ENCODE assay signal across 2 cellular contexts in the genomic region with DNA sequence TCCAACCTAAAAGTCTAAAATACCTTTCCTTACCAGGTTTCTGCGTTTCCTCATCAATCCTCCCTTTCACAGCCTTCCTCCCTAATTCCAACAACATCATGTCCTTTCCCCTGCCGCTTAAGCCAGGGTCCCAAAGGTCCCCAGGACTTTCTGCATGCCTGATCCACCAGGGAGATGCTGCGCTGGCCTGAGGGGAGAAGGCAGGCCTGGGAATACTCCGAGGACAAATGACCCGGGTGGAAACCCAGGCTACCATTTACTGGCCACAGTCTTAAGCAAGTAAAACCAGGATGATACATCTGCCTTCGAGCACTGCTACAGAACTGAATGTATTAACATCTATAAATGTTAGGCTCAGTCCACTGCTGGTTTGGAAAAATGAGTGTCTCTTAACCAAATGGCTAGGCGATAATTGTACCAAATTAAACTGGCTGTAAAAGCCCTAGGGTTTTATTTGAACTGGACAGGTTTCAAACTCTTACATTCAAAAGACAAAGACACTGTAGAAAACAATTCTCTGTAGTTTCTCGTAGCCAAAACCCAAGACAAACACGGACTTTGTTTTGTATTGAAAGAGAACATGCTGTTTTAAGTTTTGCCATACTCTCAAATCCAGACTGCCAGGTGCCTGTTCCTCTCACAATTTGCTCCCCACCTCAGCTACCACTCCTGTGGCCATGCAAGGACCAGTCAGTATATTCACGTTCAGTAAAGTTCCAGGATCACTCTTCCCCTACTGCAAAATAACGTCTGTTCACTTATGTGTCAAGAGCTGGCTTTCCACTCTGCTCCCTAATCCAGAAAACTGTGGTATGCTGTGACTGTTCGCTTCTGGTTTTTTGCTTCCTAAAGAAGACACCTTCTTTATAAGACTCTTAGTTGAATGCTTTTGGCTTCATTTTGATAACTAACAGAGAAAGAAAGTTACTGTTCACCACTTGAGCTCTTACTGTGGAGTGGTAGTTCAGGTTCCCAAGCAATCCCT.
TF ChIP-seq lines count a peak whose summit lies in the region.

No MANE protein-coding gene starts in this region.

TF ChIP-seq in SK-N-SH, 30 proteins besides CTCF, POLR2A, EP300 and RAD21 (continued from another document):
- no peak for TF ChIP-seq MEF2A (IDR thresholded peaks at IDR 0.05; ENCODE audit: borderline replicate concordance, low read depth)

TF ChIP-seq in SK-N-SH treated with all-trans-retinoic acid at 6 μM for 48 hours, 23 proteins besides CTCF, POLR2A, EP300 and RAD21 (continued from another document):
- TF ChIP-seq, protein P1, sequence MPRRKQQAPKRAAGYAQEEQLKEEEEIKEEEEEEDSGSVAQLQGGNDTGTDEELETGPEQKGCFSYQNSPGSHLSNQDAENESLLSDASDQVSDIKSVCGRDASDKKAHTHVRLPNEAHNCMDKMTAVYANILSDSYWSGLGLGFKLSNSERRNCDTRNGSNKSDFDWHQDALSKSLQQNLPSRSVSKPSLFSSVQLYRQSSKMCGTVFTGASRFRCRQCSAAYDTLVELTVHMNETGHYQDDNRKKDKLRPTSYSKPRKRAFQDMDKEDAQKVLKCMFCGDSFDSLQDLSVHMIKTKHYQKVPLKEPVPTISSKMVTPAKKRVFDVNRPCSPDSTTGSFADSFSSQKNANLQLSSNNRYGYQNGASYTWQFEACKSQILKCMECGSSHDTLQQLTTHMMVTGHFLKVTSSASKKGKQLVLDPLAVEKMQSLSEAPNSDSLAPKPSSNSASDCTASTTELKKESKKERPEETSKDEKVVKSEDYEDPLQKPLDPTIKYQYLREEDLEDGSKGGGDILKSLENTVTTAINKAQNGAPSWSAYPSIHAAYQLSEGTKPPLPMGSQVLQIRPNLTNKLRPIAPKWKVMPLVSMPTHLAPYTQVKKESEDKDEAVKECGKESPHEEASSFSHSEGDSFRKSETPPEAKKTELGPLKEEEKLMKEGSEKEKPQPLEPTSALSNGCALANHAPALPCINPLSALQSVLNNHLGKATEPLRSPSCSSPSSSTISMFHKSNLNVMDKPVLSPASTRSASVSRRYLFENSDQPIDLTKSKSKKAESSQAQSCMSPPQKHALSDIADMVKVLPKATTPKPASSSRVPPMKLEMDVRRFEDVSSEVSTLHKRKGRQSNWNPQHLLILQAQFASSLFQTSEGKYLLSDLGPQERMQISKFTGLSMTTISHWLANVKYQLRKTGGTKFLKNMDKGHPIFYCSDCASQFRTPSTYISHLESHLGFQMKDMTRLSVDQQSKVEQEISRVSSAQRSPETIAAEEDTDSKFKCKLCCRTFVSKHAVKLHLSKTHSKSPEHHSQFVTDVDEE (CRISPR knock-in tag; IDR thresholded peaks at IDR 0.05), result no peak
- TF ChIP-seq TCF4 (CRISPR knock-in tag; IDR thresholded peaks at IDR 0.05; ENCODE audit: borderline replicate concordance) (no peak), ZC3H10 (CRISPR knock-in tag; IDR thresholded peaks at IDR 0.05) (no peak), CSDC2 (CRISPR knock-in tag; IDR thresholded peaks at IDR 0.05) (no peak), ZFP30 (CRISPR knock-in tag; IDR thresholded peaks at IDR 0.05) (no peak), TOX (CRISPR knock-in tag; IDR thresholded peaks at IDR 0.05; ENCODE audit: borderline replicate concordance) (no peak), OSR1 (CRISPR knock-in tag; IDR thresholded peaks at IDR 0.05) (no peak), ZNF565 (CRISPR knock-in tag; conservative IDR thresholded peaks at IDR 0.05; ENCODE audit: low read depth) (no peak), RARB (CRISPR knock-in tag; IDR thresholded peaks at IDR 0.05) (no peak), ARNTL (CRISPR knock-in tag; IDR thresholded peaks at IDR 0.05; ENCODE audit: borderline replicate concordance, low read depth) (no peak)
- TF ChIP-seq, protein P2, sequence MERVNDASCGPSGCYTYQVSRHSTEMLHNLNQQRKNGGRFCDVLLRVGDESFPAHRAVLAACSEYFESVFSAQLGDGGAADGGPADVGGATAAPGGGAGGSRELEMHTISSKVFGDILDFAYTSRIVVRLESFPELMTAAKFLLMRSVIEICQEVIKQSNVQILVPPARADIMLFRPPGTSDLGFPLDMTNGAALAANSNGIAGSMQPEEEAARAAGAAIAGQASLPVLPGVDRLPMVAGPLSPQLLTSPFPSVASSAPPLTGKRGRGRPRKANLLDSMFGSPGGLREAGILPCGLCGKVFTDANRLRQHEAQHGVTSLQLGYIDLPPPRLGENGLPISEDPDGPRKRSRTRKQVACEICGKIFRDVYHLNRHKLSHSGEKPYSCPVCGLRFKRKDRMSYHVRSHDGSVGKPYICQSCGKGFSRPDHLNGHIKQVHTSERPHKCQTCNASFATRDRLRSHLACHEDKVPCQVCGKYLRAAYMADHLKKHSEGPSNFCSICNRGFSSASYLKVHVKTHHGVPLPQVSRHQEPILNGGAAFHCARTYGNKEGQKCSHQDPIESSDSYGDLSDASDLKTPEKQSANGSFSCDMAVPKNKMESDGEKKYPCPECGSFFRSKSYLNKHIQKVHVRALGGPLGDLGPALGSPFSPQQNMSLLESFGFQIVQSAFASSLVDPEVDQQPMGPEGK (CRISPR knock-in tag; IDR thresholded peaks at IDR 0.05; ENCODE audit: borderline replicate concordance), result no peak
TF ChIP-seq in SK-N-SH treated with all-trans-retinoic acid at 6 μM for 48 hours: peak in this region for 0.
